ENCODE assay signal across 27 cellular contexts in genomic region chr3:86708908-86709307, GRCh38.
"Had no signal": no experiment of that assay in that cellular context is flagged by ENCODE, and none has a peak within 500 bp of the region (broad histone marks: within the 10 kb centered on the region; RNA-seq: fewer than 3 reads in every experiment).

No MANE protein-coding gene starts in this region.

- H3K27me3 Mint-ChIP-seq: activated B cell treated with CpG ODN at 0.5 μM for 24 hours; progenitor cell of endocrine pancreas; stimulated activated naive CD8-positive, alpha-beta T cell treated with anti-CD3 and anti-CD28 coated beads, Interleukin-15, Interleukin-2, amounts not matched to agents 100 ng/mL and 50 ng/mL, for 24 hours; type B pancreatic cell had no signal

- H3K4me3 Mint-ChIP-seq: activated B cell treated with CpG ODN at 0.5 μM for 24 hours; activated T-cell treated with anti-CD3 and anti-CD28 coated beads, Interleukin-2, amount 50 U/mL, for 72 hours; nephron; stimulated activated effector memory CD8-positive, alpha-beta T cell treated with anti-CD3 and anti-CD28 coated beads, Interleukin-12 subunit alpha, Interleukin-12 subunit beta, amount 100 ng/mL, for 72 hours; stimulated activated naive CD8-positive, alpha-beta T cell treated with anti-CD3 and anti-CD28 coated beads, Interleukin-15, Interleukin-2, amounts not matched to agents 100 ng/mL and 50 ng/mL, for 24 hours; type B pancreatic cell had no signal

- H3K36me3 ChIP-seq: neutrophil, vagina had no signal

- H3K9me3 ChIP-seq: body of pancreas, neutrophil, vagina had no signal

- H3K4me1 Mint-ChIP-seq: activated B cell treated with CpG ODN at 0.5 μM for 24 hours; nephron; stimulated activated effector memory CD8-positive, alpha-beta T cell treated with anti-CD3 and anti-CD28 coated beads, Interleukin-12 subunit alpha, Interleukin-12 subunit beta, amount 100 ng/mL, for 72 hours had no signal

- DNase-seq: activated B cell treated with CpG ODN at 0.5 μM for 24 hours; activated CD4-positive, alpha-beta T cell treated with anti-CD3 and anti-CD28 coated beads, Interleukin-2, amount 50 U/mL, for 4 hours; activated naive CD4-positive, alpha-beta T cell; activated T-cell treated with anti-CD3 and anti-CD28 coated beads for 4 hours; activated T-cell treated with anti-CD3 and anti-CD28 coated beads, Interleukin-2, amount 50 U/mL, for 72 hours; aorta; body of pancreas; dermis blood vessel endothelial cell; effector CD4-positive, alpha-beta T cell; left cardiac atrium; left ventricle myocardium superior; stimulated activated CD4-positive, alpha-beta T cell treated with anti-CD3 and anti-CD28 coated beads, Interleukin-4, amount 100 ng/mL, for 24 hours; T-helper 2 cell had no signal

- H3K4me3 ChIP-seq: body of pancreas, skin epidermis, vagina had no signal

- H3K4me1 ChIP-seq: body of pancreas, vagina had no signal

- ATAC-seq: activated naive CD4-positive, alpha-beta T cell treated with anti-CD3 and anti-CD28 coated beads, Interleukin-2, amount 50 U/mL, for 72 hours; activated T-cell treated with anti-CD3 and anti-CD28 coated beads, Interleukin-2, amount 50 U/mL, for 72 hours; body of pancreas; left cardiac atrium; left ventricle myocardium superior; sciatic nerve; stimulated activated effector memory CD8-positive, alpha-beta T cell treated with anti-CD3 and anti-CD28 coated beads, Interleukin-12 subunit alpha, Interleukin-12 subunit beta, amount 100 ng/mL, for 72 hours had no signal

- FAIRE-seq: colon, endometrium, frontal cortex, islet of Langerhans had no signal

- H3K27me3 ChIP-seq: body of pancreas, neutrophil, vagina had no signal

- H3K9me3 Mint-ChIP-seq: type B pancreatic cell had no signal

- H3K27ac Mint-ChIP-seq: activated B cell treated with CpG ODN at 0.5 μM for 24 hours; activated naive CD4-positive, alpha-beta T cell treated with anti-CD3 and anti-CD28 coated beads, Interleukin-2, amount 50 U/mL, for 72 hours; activated T-cell treated with anti-CD3 and anti-CD28 coated beads, Interleukin-2, amount 50 U/mL, for 72 hours; nephron; progenitor cell of endocrine pancreas; stimulated activated effector memory CD8-positive, alpha-beta T cell treated with anti-CD3 and anti-CD28 coated beads, Interleukin-12 subunit alpha, Interleukin-12 subunit beta, amount 100 ng/mL, for 72 hours; stimulated activated naive CD8-positive, alpha-beta T cell treated with anti-CD3 and anti-CD28 coated beads, Interleukin-15, Interleukin-2, amounts not matched to agents 100 ng/mL and 50 ng/mL, for 24 hours; type B pancreatic cell had no signal

- H3K27ac ChIP-seq: body of pancreas, neutrophil, skin epidermis, vagina had no signal

- H3K36me3 Mint-ChIP-seq: stimulated activated effector memory CD8-positive, alpha-beta T cell treated with anti-CD3 and anti-CD28 coated beads, Interleukin-12 subunit alpha, Interleukin-12 subunit beta, amount 100 ng/mL, for 72 hours; type B pancreatic cell had no signal
